Comparison of ENCODE assay signal across 8 cellular contexts in the genomic region with DNA sequence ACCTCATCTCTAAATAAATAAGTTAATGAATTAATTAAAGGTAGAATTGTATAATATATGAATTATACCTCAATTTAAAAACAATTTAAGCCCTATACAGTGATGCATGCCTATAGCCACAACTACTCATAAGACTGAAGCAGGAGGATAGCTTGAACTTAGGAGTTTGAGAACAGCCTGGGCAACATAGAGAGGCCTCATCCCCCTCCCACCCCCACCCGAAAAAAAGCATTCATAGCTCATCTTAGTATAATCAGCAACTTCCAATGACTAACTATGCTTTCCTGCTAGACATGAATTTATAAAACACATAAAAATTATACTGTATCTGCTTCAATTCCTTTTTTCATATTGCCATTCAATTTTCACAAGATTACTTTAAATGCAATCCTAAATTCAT. TPM values are rescaled to one million over a fixed set of nuclear protein-coding genes. Genes with fewer than 3 reads are reported as not detected.
DNase-seq lines count a peak whose midpoint lies in the region; ATAC-seq and TF ChIP-seq lines count a peak whose summit lies in the region.

No MANE protein-coding gene starts in this region.

- DNase-seq in activated CD4-positive, alpha-beta T cell treated with anti-CD3 and anti-CD28 coated beads, Interleukin-2, amount 10 ng/mL, durations not matched to agents 24 days and 14 days: no peak
- DNase-seq in activated CD4-positive, alpha-beta T cell treated with anti-CD3 and anti-CD28 coated beads, Interleukin-2, amount 50 U/mL, for 48 hours: no peak
- DNase-seq in SJCRH30: no peak
- no peak for DNase-seq in fibroblast of the aortic adventitia (ENCODE audit: low read depth)
- DNase-seq in spleen: no peak
- no peak for DNase-seq in amygdala (lab: John Stamatoyannopoulos, UW)

- H3K9me3 ChIP-seq in SJCRH30 (replicated peaks): no peaks in the 10 kb centered on the region
- H3K9me3 ChIP-seq in spleen: no peaks in the 10 kb centered on the region
- H3K9me3 ChIP-seq in gastroesophageal sphincter: no peaks in the 10 kb centered on the region

- WGBS in spleen, 5 donors: 4 to 19% (median 9%) methylated on average over 1 of the region's 1 CpG
- WGBS in gastroesophageal sphincter (ENCODE audit: low coverage in 1 of 2), 2 donors: 8 to 29% methylated on average over 1 of the region's 1 CpG

- no peaks in the 10 kb centered on the region for H3K9me3 Mint-ChIP-seq in activated CD4-positive, alpha-beta T cell treated with anti-CD3 and anti-CD28 coated beads, Interleukin-2, amount 10 ng/mL, durations not matched to agents 24 days and 14 days

- H3K4me1 Mint-ChIP-seq in activated CD4-positive, alpha-beta T cell treated with anti-CD3 and anti-CD28 coated beads, Interleukin-2, amount 10 ng/mL, durations not matched to agents 24 days and 14 days: peaks cover 27% of the 10 kb centered on the region

- intact Hi-C loops in activated CD4-positive, alpha-beta T cell treated with anti-CD3 and anti-CD28 coated beads, Interleukin-2, amount 10 ng/mL, durations not matched to agents 24 days and 14 days (cut with micrococcal nuclease): loop anchor here (10.0 kb wide), 1 partner anchor 579 kb away; no protein-coding TSS in a partner anchor
- intact Hi-C loops in spleen (cut with DNase I; ENCODE audit: low total_unique reads): no loop called here

- H3K27me3 Mint-ChIP-seq in activated CD4-positive, alpha-beta T cell treated with anti-CD3 and anti-CD28 coated beads, Interleukin-2, amount 10 ng/mL, durations not matched to agents 24 days and 14 days: no peaks in the 10 kb centered on the region

- H3K36me3 Mint-ChIP-seq in activated CD4-positive, alpha-beta T cell treated with anti-CD3 and anti-CD28 coated beads, Interleukin-2, amount 10 ng/mL, durations not matched to agents 24 days and 14 days (ENCODE audit: low read depth): peaks cover 15% of the 10 kb centered on the region

- peak overlapping the region; percentile 26 for H3K27ac Mint-ChIP-seq in activated CD4-positive, alpha-beta T cell treated with anti-CD3 and anti-CD28 coated beads, Interleukin-2, amount 10 ng/mL, durations not matched to agents 24 days and 14 days

- H3K4me1 ChIP-seq in SJCRH30 (no peaks in the 10 kb centered on the region), spleen (peaks cover 12 to 55% (median 35%) of the 10 kb centered on the region in 6 donors), gastroesophageal sphincter (peaks cover 0 to 29% (median 0%) of the 10 kb centered on the region in 3 donors)

- H3K4me3 Mint-ChIP-seq in activated CD4-positive, alpha-beta T cell treated with anti-CD3 and anti-CD28 coated beads, Interleukin-2, amount 10 ng/mL, durations not matched to agents 24 days and 14 days: peak overlapping the region; percentile 97

- TF ChIP-seq CTCF in fibroblast of the aortic adventitia (IDR thresholded peaks at IDR 0.05; ENCODE audit: insufficient read depth, low read length) (no peak), spleen (IDR thresholded peaks at IDR 0.05 in 8 of 11, conservative IDR thresholded peaks at IDR 0.05 in 3 of 11) (no peak), gastroesophageal sphincter (IDR thresholded peaks at IDR 0.05) (no peak)

- H3K27me3 ChIP-seq in SJCRH30: no peaks in the 10 kb centered on the region
- H3K27me3 ChIP-seq in spleen (replicated peaks in 1 of 7): no peaks in the 10 kb centered on the region
- H3K27me3 ChIP-seq in gastroesophageal sphincter: no peaks in the 10 kb centered on the region

- TF ChIP-seq EP300 in gastroesophageal sphincter (IDR thresholded peaks at IDR 0.05): no peak

- H3K36me3 ChIP-seq in SJCRH30 (no peaks in the 10 kb centered on the region), spleen (peaks cover 0 to 19% (median 0%) of the 10 kb centered on the region in 6 donors), gastroesophageal sphincter (peaks cover 0 to 8% of the 10 kb centered on the region in 2 donors)

- ATAC-seq in HG03108 (IDR thresholded peaks at IDR 0.05; ENCODE audit: unreplicated experiment): no peak
- no peak for ATAC-seq in gastroesophageal sphincter

- H3K27ac ChIP-seq in SJCRH30 (no peak overlapping the region), spleen (no peak overlapping the region), gastroesophageal sphincter (no peak overlapping the region)

- TF ChIP-seq POLR2A in spleen (IDR thresholded peaks at IDR 0.05) (no peak), gastroesophageal sphincter (IDR thresholded peaks at IDR 0.05) (no peak)

- H3K4me3 ChIP-seq in SJCRH30 (peak overlapping the region; percentile 95), fibroblast of the aortic adventitia (ENCODE audit: low read depth, low read length) (peak overlapping the region; percentile 14), spleen (peak overlapping the region in 6 of 8 donors; percentile 9 to 100 (median 96)), gastroesophageal sphincter (peak overlapping the region in 1 of 2 donors; percentile 94)

RNA-seq across cellular contexts. Expression of a gene that starts 1.6 kb away (rescaled TPM):
- total RNA-seq in activated CD4-positive, alpha-beta T cell treated with anti-CD3 and anti-CD28 coated beads, Interleukin-2, amount 10 ng/mL, durations not matched to agents 24 days and 14 days: 52.6 and 54.0 TPM in 2 replicates
- 22.0 and 25.9 TPM in 2 replicates for total RNA-seq in SJCRH30 (2014; rRNA removed; shearing (Covaris generic))
- 44.2 and 45.8 TPM in 2 replicates for total RNA-seq in fibroblast of the aortic adventitia (ENCODE audit: low replicate concordance)
- total RNA-seq in spleen: 10 to 100 TPM; 49.9 to 84.9 (median 59.2) TPM
- 10 to 100 TPM in 2 of 3 donors, 1 to 10 TPM in 1; 8.2 to 11.6 (median 10.8) TPM for polyA plus RNA-seq in spleen
- total RNA-seq in gastroesophageal sphincter: 10 to 100 TPM; 18.4 to 35.0 (median 23.2) TPM
